ENCODE assay signal across 7 cellular contexts in genomic region chr2:164917296-164917903, GRCh38. TPM values are rescaled to one million over a fixed set of nuclear protein-coding genes. Genes with fewer than 3 reads are reported as not detected.
DNase-seq lines count a peak whose midpoint lies in the region; ATAC-seq and TF ChIP-seq lines count a peak whose summit lies in the region.

No MANE protein-coding gene starts in this region.

- H3K36me3 ChIP-seq in SK-N-SH (replicated peaks in 1 of 2; ENCODE audit: control insufficient read depth in 1 of 2, insufficient read depth in 2 of 2, low read length in 1 of 2), result no peaks in the 10 kb centered on the region
- H3K36me3 ChIP-seq in thyroid gland, result no peaks in the 10 kb centered on the region

- TF ChIP-seq POLR2A in thyroid gland (IDR thresholded peaks at IDR 0.05), result no peak

- TF ChIP-seq RAD21 in SK-N-SH (IDR thresholded peaks at IDR 0.05; ENCODE audit: low read length), result peak; percentile 85

- no peaks in the 10 kb centered on the region for H3K9me2 ChIP-seq in SK-N-SH

- no peaks in the 10 kb centered on the region for H3K9me3 ChIP-seq in SK-N-SH
- no peaks in the 10 kb centered on the region for H3K9me3 ChIP-seq in thyroid gland

- intact Hi-C loops in left cardiac atrium (cut with DNase I) (loop anchor here (2.0 to 10.0 kb wide), 2 partner anchors 73 to 179 kb away; partner anchors contain the start of gene COBLL1 (in 1 of the 2)), thyroid gland (cut with DNase I) (loop anchor here (5.0 to 10.0 kb wide), 2 partner anchors 73 to 180 kb away; partner anchors contain the start of gene COBLL1)

- H3K4me3 ChIP-seq in SK-N-SH (ENCODE audit: low read depth in 2 of 2, low read length in 1 of 2) (no peak overlapping the region), thyroid gland (replicated peaks in 1 of 3) (no peak overlapping the region)

- H2AFZ ChIP-seq in SK-N-SH (ENCODE audit: low read depth), result 0 out of 2 replicates have a peak overlapping the region, but pooled peaks have one; percentile 31

- no peaks in the 10 kb centered on the region for H3K79me2 ChIP-seq in SK-N-SH (ENCODE audit: insufficient read depth)

- H3K4me1 ChIP-seq in SK-N-SH (ENCODE audit: control insufficient read depth in 1 of 2, insufficient read depth in 2 of 2, low read depth in 1 of 2, low read length in 1 of 2), result peaks cover 0 to 7% of the 10 kb centered on the region in 2 experiments; a peak in 2 of 4 replicates
- H3K4me1 ChIP-seq in thyroid gland, result peaks cover 9 to 15% of the 10 kb centered on the region in 2 donors

- H3K27me3 ChIP-seq in SK-N-SH (ENCODE audit: insufficient read depth) (no peaks in the 10 kb centered on the region), thyroid gland (no peaks in the 10 kb centered on the region)

- CTCF ChIA-PET in SK-N-SH (lab: Yijun Ruan, JAX), result interaction anchor here (0.9 to 2.4 kb wide), 5 partner anchors 167 to 183 kb away, joined by 3 to 22 read pairs (median 5); no protein-coding TSS in a partner anchor

- H3K9ac ChIP-seq in SK-N-SH, result no peak overlapping the region

- H3K4me2 ChIP-seq in SK-N-SH, result no peak overlapping the region

- H4K20me1 ChIP-seq in SK-N-SH (ENCODE audit: insufficient read depth), result no peaks in the 10 kb centered on the region

- WGBS in SK-N-SH (ENCODE audit: low lambda C conversion rate), result 46% methylated on average over 3 of the region's 3 CpGs
- 34 to 40% methylated on average over 3 of the region's 3 CpGs for WGBS in thyroid gland, 2 donors

- DNase-seq in LoVo (ENCODE audit: low spot score), result peak; percentile 62
- DNase-seq in SK-N-SH, result peak; percentile 15
- peak; percentile 24 for DNase-seq in left cardiac atrium
- peak; percentile 64 to 73 for DNase-seq in thyroid gland
- no peak for DNase-seq in OCI-M2 (lab: John Stamatoyannopoulos, UW; ENCODE audit: unreplicated experiment)
- DNase-seq in T-helper 2 cell, result no peak
- no peak for DNase-seq in activated CD4-positive, alpha-beta T cell treated with anti-CD3 and anti-CD28 coated beads for 48 hours

- TF ChIP-seq EP300 in SK-N-SH (IDR thresholded peaks at IDR 0.05; ENCODE audit: borderline replicate concordance in 1 of 2, low read depth in 1 of 2, low read length in 1 of 2), result no peak

- ATAC-seq in left cardiac atrium, result peak; percentile 57 to 59

- H3K27ac ChIP-seq in SK-N-SH (ENCODE audit: low read depth in 2 of 2, low read length in 1 of 2), result no peak overlapping the region
- no peak overlapping the region for H3K27ac ChIP-seq in thyroid gland

- POLR2A ChIA-PET in SK-N-SH (lab: Yijun Ruan, JAX), result no interaction called here

- TF ChIP-seq CTCF in SK-N-SH (IDR thresholded peaks at IDR 0.05) (peak; percentile 59), thyroid gland (IDR thresholded peaks at IDR 0.05) (peak in 5 of 6 experiments; percentile 38 to 81 (median 64))

- H3F3A ChIP-seq in SK-N-SH (replicated peaks; ENCODE audit: insufficient read depth), result peaks cover 14% of the 10 kb centered on the region

TF ChIP-seq in SK-N-SH, 30 proteins besides CTCF, POLR2A, EP300 and RAD21:
- no peak for TF ChIP-seq FOXJ3 (CRISPR knock-in tag; IDR thresholded peaks at IDR 0.05)
- TF ChIP-seq SMC3 (IDR thresholded peaks at IDR 0.05; ENCODE audit: low read depth, low read length), result peak; percentile 82
- no peak for TF ChIP-seq MEF2A (IDR thresholded peaks at IDR 0.05; ENCODE audit: borderline replicate concordance, low read depth)

RNA-seq across cellular contexts. Expression of gene SLC38A11, which starts 37.9 kb away (rescaled TPM):
- not detected in 2 replicates for polyA plus RNA-seq in SK-N-SH (2012; rRNA removed)
- 0.01 and 0.05 TPM in 2 replicates for polyA plus RNA-seq in SK-N-SH (2012; cell fraction: cytosol; rRNA removed)
- polyA plus RNA-seq in SK-N-SH (2012; cell fraction: nucleus; rRNA removed), result 0.05 TPM in 1 of 2 replicates, not detected in the other
- total RNA-seq in left cardiac atrium (under 1 TPM; 0.42 to 0.71 TPM), thyroid gland (1 to 10 TPM in 2 of 4 donors, not detected in 2; 1.2 to 3.7 TPM)

Comparison
In these comparisons a context has a peak if more than half of its experiments do, and no peak if none do; other contexts are left out.
1. DNase-seq: peak in LoVo (single experiment), SK-N-SH (single experiment), left cardiac atrium (single experiment) and thyroid gland (2 of 2); none in OCI-M2 (single experiment), T-helper 2 cell (0 of 5) and activated CD4-positive, alpha-beta T cell treated with anti-CD3 and anti-CD28 coated beads for 48 hours (single experiment).